Comparison of ENCODE assay signal across 8 cellular contexts in the genomic region with DNA sequence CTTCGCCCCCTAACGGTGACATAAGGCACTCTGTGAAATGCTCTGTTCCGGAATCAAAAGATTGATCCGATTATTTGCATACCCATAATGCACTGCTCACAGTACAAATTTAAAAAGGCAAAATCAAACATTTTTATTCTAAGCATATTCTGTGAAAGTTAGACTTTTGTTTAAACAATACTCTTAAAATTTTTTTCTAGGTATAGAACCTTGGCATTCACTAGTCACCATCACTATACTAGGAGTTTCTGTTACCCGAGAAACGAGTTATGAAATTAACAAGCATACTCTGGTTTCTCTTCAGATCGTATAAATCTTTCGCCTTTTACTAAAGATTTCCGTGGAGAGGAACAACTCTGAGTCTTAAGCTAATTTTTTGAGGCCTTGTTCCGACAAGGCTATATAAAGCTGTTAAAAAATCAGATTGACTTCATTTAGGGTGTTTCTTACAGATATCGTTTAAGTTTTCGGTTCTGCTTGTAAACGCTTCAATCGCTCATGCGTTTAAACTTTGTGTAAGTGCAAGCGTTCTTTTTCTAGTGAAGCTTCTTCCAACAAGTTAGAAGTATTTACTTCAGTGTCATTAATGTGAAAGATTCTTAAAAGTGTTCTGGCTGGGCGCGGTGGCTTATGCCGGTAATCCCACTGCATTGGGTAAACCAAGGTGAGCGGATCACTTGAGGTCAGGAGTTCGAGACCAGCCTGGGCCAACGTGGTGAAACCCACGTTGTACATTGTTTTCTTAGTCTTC. TPM values are rescaled to one million over a fixed set of nuclear protein-coding genes. Genes with fewer than 3 reads are reported as not detected.
DNase-seq lines count a peak whose midpoint lies in the region; ATAC-seq and TF ChIP-seq lines count a peak whose summit lies in the region.

Gene RNU5B-1 (plus strand): TSS at position 285 of the 751 bp plus-strand sequence.

- H3K79me2 ChIP-seq in DOHH2 (ENCODE audit: control insufficient read depth, low read length) = no peaks in the 10 kb centered on the region

- no peaks in the 10 kb centered on the region for H3K9me2 ChIP-seq in DOHH2 (replicated peaks; ENCODE audit: control insufficient read depth, low read length)

- H3K4me1 ChIP-seq in DOHH2 (ENCODE audit: control insufficient read depth, low read length) (peaks cover 33% of the 10 kb centered on the region), Peyer's patch (peaks cover 0 to 6% (median 0%) of the 10 kb centered on the region in 4 donors)

- DNase-seq in KBM-7 (peak; percentile 99), Peyer's patch (peak; percentile 44 to 90 (median 58)), fibroblast of peridontal ligament (ENCODE audit: extremely low read depth) (peak; percentile 99), natural killer cell (peak; percentile 61)
- peak; percentile 84 for DNase-seq in activated T-helper 1 cell treated with anti-CD3 and anti-CD28 coated beads, Interleukin-12 subunit alpha, Interleukin-12 subunit beta, Interleukin-2, Interleukin-4 antibody, amounts not matched to agents 30 ng/mL and 10 ng/mL and 1 ng/mL, durations not matched to agents 14 hours and 24 hours and 36 hours (ENCODE audit: low spot score)
- peak; percentile 84 for DNase-seq in stimulated activated naive CD8-positive, alpha-beta T cell treated with anti-CD3 and anti-CD28 coated beads, Interleukin-15, Interleukin-2, amounts not matched to agents 100 U/mL and 50 U/mL, for 24 hours

- H3K4me1 Mint-ChIP-seq in activated T-helper 1 cell treated with anti-CD3 and anti-CD28 coated beads, Interleukin-12 subunit alpha, Interleukin-12 subunit beta, Interleukin-2, Interleukin-4 antibody, amounts not matched to agents 30 ng/mL and 10 ng/mL and 1 ng/mL, durations not matched to agents 14 hours and 24 hours and 36 hours (ENCODE audit: low read depth) = peaks cover 28% of the 10 kb centered on the region
- H3K4me1 Mint-ChIP-seq in natural killer cell = peaks cover 19 to 31% of the 10 kb centered on the region in 2 donors

- in situ Hi-C loops in KBM-7 (cut with MboI; ENCODE audit: low pct_unique_long_range_greater_than_20kb, low sequenced_read_pairs) = no loop called here

- no peaks in the 10 kb centered on the region for H4K20me1 ChIP-seq in DOHH2 (ENCODE audit: control insufficient read depth, insufficient read depth, low read depth, low read length)

- TF ChIP-seq CTCF in DOHH2 (IDR thresholded peaks at IDR 0.05; ENCODE audit: low read depth, low read length, poor library complexity, severe bottlenecking) = peak; percentile 92
- peak; percentile 89 to 98 (median 92) for TF ChIP-seq CTCF in Peyer's patch (IDR thresholded peaks at IDR 0.05)
- no peak for TF ChIP-seq CTCF in natural killer cell (IDR thresholded peaks at IDR 0.05)

- peak within 1 kb of the TSS; percentile 91 for H3K4me2 ChIP-seq in DOHH2 (ENCODE audit: low read length)

- H3F3A ChIP-seq in DOHH2 (ENCODE audit: control insufficient read depth, insufficient read depth) = peaks cover 22% of the 10 kb centered on the region

- peak within 1 kb of the TSS; percentile 94 for H3K4me3 Mint-ChIP-seq in activated T-helper 1 cell treated with anti-CD3 and anti-CD28 coated beads, Interleukin-12 subunit alpha, Interleukin-12 subunit beta, Interleukin-2, Interleukin-4 antibody, amounts not matched to agents 30 ng/mL and 10 ng/mL and 1 ng/mL, durations not matched to agents 14 hours and 24 hours and 36 hours
- H3K4me3 Mint-ChIP-seq in natural killer cell = peak within 1 kb of the TSS; percentile 100

- H3K27ac ChIP-seq in DOHH2 (ENCODE audit: low read depth, low read length) (peak within 1 kb of the TSS; percentile 74), Peyer's patch (peak within 1 kb of the TSS; percentile 81 to 92 (median 84))

- H3K27me3 ChIP-seq in DOHH2 (ENCODE audit: control insufficient read depth, low read length) (no peaks in the 10 kb centered on the region), Peyer's patch (no peaks in the 10 kb centered on the region)

- peak within 1 kb of the TSS; percentile 75 for H3K4me3 ChIP-seq in DOHH2 (ENCODE audit: low read length)
- peak within 1 kb of the TSS; percentile 43 to 65 (median 52) for H3K4me3 ChIP-seq in Peyer's patch

- peaks cover 9% of the 10 kb centered on the region for H3K27me3 Mint-ChIP-seq in activated T-helper 1 cell treated with anti-CD3 and anti-CD28 coated beads, Interleukin-12 subunit alpha, Interleukin-12 subunit beta, Interleukin-2, Interleukin-4 antibody, amounts not matched to agents 30 ng/mL and 10 ng/mL and 1 ng/mL, durations not matched to agents 14 hours and 24 hours and 36 hours (ENCODE audit: insufficient read depth)
- H3K27me3 Mint-ChIP-seq in natural killer cell (ENCODE audit: low read depth in 2 of 2) = no peaks in the 10 kb centered on the region

- ATAC-seq in GM21619 (IDR thresholded peaks at IDR 0.05; ENCODE audit: unreplicated experiment) (peak; percentile 66), natural killer cell (peak; percentile 76 to 92 (median 85))
- ATAC-seq in stimulated activated naive CD8-positive, alpha-beta T cell treated with anti-CD3 and anti-CD28 coated beads, Interleukin-15, Interleukin-2, amounts not matched to agents 100 U/mL and 50 U/mL, for 24 hours = peak; percentile 82

- peak within 1 kb of the TSS; percentile 95 for H3K27ac Mint-ChIP-seq in activated T-helper 1 cell treated with anti-CD3 and anti-CD28 coated beads, Interleukin-12 subunit alpha, Interleukin-12 subunit beta, Interleukin-2, Interleukin-4 antibody, amounts not matched to agents 30 ng/mL and 10 ng/mL and 1 ng/mL, durations not matched to agents 14 hours and 24 hours and 36 hours
- H3K27ac Mint-ChIP-seq in natural killer cell = peak within 1 kb of the TSS; percentile 95 to 100

- peak; percentile 98 to 100 for TF ChIP-seq POLR2A in Peyer's patch (IDR thresholded peaks at IDR 0.05)

- H3K36me3 Mint-ChIP-seq in activated T-helper 1 cell treated with anti-CD3 and anti-CD28 coated beads, Interleukin-12 subunit alpha, Interleukin-12 subunit beta, Interleukin-2, Interleukin-4 antibody, amounts not matched to agents 30 ng/mL and 10 ng/mL and 1 ng/mL, durations not matched to agents 14 hours and 24 hours and 36 hours (ENCODE audit: low read depth) = no peaks in the 10 kb centered on the region
- no peaks in the 10 kb centered on the region for H3K36me3 Mint-ChIP-seq in natural killer cell

- H3K36me3 ChIP-seq in DOHH2 (ENCODE audit: control insufficient read depth, low read length) (no peaks in the 10 kb centered on the region), Peyer's patch (no peaks in the 10 kb centered on the region)

- intact Hi-C loops in activated T-helper 1 cell treated with anti-CD3 and anti-CD28 coated beads, Interleukin-12 subunit alpha, Interleukin-12 subunit beta, Interleukin-2, Interleukin-4 antibody, amounts not matched to agents 30 ng/mL and 10 ng/mL and 1 ng/mL, durations not matched to agents 14 hours and 24 hours and 36 hours (cut with micrococcal nuclease) = loop anchor here (1.0 to 10.0 kb wide), 9 partner anchors 8 to 1200 kb away; partner anchors contain the start of genes CLPX, INTS14, PARP16 and PDCD7
- intact Hi-C loops in natural killer cell (cut with micrococcal nuclease) = loop anchor here (1.0 kb wide), 3 partner anchors 8 to 119 kb away; partner anchors contain the start of genes CLPX, PARP16 and RNU5A-1

- H3K9me3 ChIP-seq in DOHH2 (ENCODE audit: control insufficient read depth, insufficient read depth, low read length) (peaks cover 7% of the 10 kb centered on the region; the same call in 1 of the 2 replicates), Peyer's patch (no peaks in the 10 kb centered on the region)

- H3K9me3 Mint-ChIP-seq in activated T-helper 1 cell treated with anti-CD3 and anti-CD28 coated beads, Interleukin-12 subunit alpha, Interleukin-12 subunit beta, Interleukin-2, Interleukin-4 antibody, amounts not matched to agents 30 ng/mL and 10 ng/mL and 1 ng/mL, durations not matched to agents 14 hours and 24 hours and 36 hours = no peaks in the 10 kb centered on the region
- no peaks in the 10 kb centered on the region for H3K9me3 Mint-ChIP-seq in natural killer cell

RNA-seq across cellular contexts. Expression of gene RNU5B-1, which starts in this region (rescaled TPM):
- total RNA-seq in Peyer's patch (not detected), natural killer cell (10 to 100 TPM in 1 of 3 donors, not detected in 2; 15.0 TPM)
- total RNA-seq in activated T-helper 1 cell treated with anti-CD3 and anti-CD28 coated beads, Interleukin-12 subunit alpha, Interleukin-12 subunit beta, Interleukin-2, Interleukin-4 antibody, amounts not matched to agents 30 ng/mL and 10 ng/mL and 1 ng/mL, durations not matched to agents 14 hours and 24 hours and 36 hours = not detected in 2 replicates

Comparison
In these comparisons a context has a peak if more than half of its experiments do, and no peak if none do; other contexts are left out.
1. Peak in every context shown above with its lines: DNase-seq, ATAC-seq, H3K4me3 ChIP-seq and H3K27ac ChIP-seq.
2. Peak in DNase-seq, H3K4me3 ChIP-seq and H3K27ac ChIP-seq in Peyer's patch; RNA of the gene not detected or under 1 TPM.
3. Peak in DNase-seq in activated T-helper 1 cell treated with anti-CD3 and anti-CD28 coated beads, Interleukin-12 subunit alpha, Interleukin-12 subunit beta, Interleukin-2, Interleukin-4 antibody, amounts not matched to agents 30 ng/mL and 10 ng/mL and 1 ng/mL, durations not matched to agents 14 hours and 24 hours and 36 hours; RNA of the gene not detected or under 1 TPM.